ENCODE assay signal across 13 cellular contexts in the genomic region with DNA sequence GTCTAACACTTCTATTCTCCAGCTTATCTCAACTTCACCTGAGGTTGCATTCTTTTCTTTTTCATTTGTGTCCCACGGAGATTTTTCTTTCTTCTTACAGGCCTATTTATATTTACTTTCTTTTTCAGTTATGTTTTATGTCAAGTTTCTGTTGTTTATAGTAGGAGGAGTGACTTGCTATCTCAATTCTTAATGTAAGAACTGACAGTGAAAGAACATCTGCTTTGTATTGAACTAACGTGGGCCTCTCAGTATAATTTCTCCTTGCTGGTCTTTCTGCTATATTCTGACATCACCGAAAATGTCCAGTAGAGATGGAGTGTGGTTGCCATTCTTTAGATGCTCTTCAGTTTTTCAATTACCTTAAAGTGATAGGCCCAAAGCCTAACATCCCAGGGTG.
DNase-seq lines count a peak whose midpoint lies in the region; ATAC-seq and TF ChIP-seq lines count a peak whose summit lies in the region.
"Had no signal": no experiment of that assay in that cellular context is flagged by ENCODE, and none has a peak within 500 bp of the region (broad histone marks: within the 10 kb centered on the region; RNA-seq: fewer than 3 reads in every experiment).

No MANE protein-coding gene starts in this region.

- no peak overlapping the region for H3K9ac ChIP-seq in SK-N-SH
- H3K9ac ChIP-seq in endodermal cell (ENCODE audit: extremely low read depth, low read length, poor library complexity, severe bottlenecking) = no peak overlapping the region

- TF ChIP-seq CTCF in SK-N-SH (IDR thresholded peaks at IDR 0.05) = no peak
- no peak for TF ChIP-seq CTCF in endodermal cell (conservative IDR thresholded peaks at IDR 0.05)

- no peak overlapping the region for H2AFZ ChIP-seq in SK-N-SH (ENCODE audit: low read depth)

- no peaks in the 10 kb centered on the region for H3K27me3 Mint-ChIP-seq in endodermal cell (ENCODE audit: insufficient read depth)

- no peak for TF ChIP-seq RAD21 in SK-N-SH (IDR thresholded peaks at IDR 0.05; ENCODE audit: low read length)

- H3K27ac ChIP-seq in SK-N-SH (ENCODE audit: low read depth in 2 of 2, low read length in 1 of 2) (no peak overlapping the region), endodermal cell (ENCODE audit: low read depth, low read length) (no peak overlapping the region)
- H3K27ac ChIP-seq: A549, sigmoid colon had no signal

- H3K9me3 Mint-ChIP-seq in endodermal cell = no peaks in the 10 kb centered on the region
- H3K9me3 Mint-ChIP-seq: WTC11 had no signal

- CTCF ChIA-PET in SK-N-SH (lab: Yijun Ruan, JAX) = interaction anchor here (0.6 to 2.1 kb wide), 5 partner anchors 16 to 630 kb away, joined by 3 to 22 read pairs (median 3); no protein-coding TSS in a partner anchor

- no peaks in the 10 kb centered on the region for H3F3A ChIP-seq in SK-N-SH (replicated peaks; ENCODE audit: insufficient read depth)

- no peaks in the 10 kb centered on the region for H3K27me3 ChIP-seq in SK-N-SH (ENCODE audit: insufficient read depth)
- no peaks in the 10 kb centered on the region for H3K27me3 ChIP-seq in endodermal cell (ENCODE audit: control insufficient read depth, insufficient read depth, low read length, poor library complexity, severe bottlenecking)
- H3K27me3 ChIP-seq: sigmoid colon had no signal

- H3K4me3 ChIP-seq in SK-N-SH (ENCODE audit: low read depth in 2 of 2, low read length in 1 of 2) = no peak overlapping the region
- no peak overlapping the region for H3K4me3 ChIP-seq in endodermal cell (ENCODE audit: low read length)
- H3K4me3 ChIP-seq: A549, sigmoid colon had no signal

- no peak for TF ChIP-seq EP300 in SK-N-SH (IDR thresholded peaks at IDR 0.05; ENCODE audit: borderline replicate concordance in 1 of 2, low read depth in 1 of 2, low read length in 1 of 2)

- WGBS in SK-N-SH (ENCODE audit: low lambda C conversion rate) = 50% methylated on average over 3 of the region's 3 CpGs
- WGBS in endodermal cell (ENCODE audit: insufficient coverage in 1 of 2, insufficient read length in 1 of 2), 2 experiments = 77 to 94% methylated on average over 2 to 3 of the region's 3 CpGs

- H3K36me3 ChIP-seq in SK-N-SH (replicated peaks in 1 of 2; ENCODE audit: control insufficient read depth in 1 of 2, insufficient read depth in 2 of 2, low read length in 1 of 2) = no peaks in the 10 kb centered on the region
- H3K36me3 ChIP-seq in endodermal cell (ENCODE audit: control insufficient read depth, insufficient read depth, low read length) = no peaks in the 10 kb centered on the region
- H3K36me3 ChIP-seq: sigmoid colon had no signal

- H3K79me2 ChIP-seq in SK-N-SH (ENCODE audit: insufficient read depth) = no peaks in the 10 kb centered on the region

- POLR2A ChIA-PET in SK-N-SH (lab: Yijun Ruan, JAX) = no interaction called here

- H3K9me3 ChIP-seq in SK-N-SH (no peaks in the 10 kb centered on the region), endodermal cell (ENCODE audit: control insufficient read depth, low read length) (no peaks in the 10 kb centered on the region)
- H3K9me3 ChIP-seq: A549, sigmoid colon had no signal

- no peaks in the 10 kb centered on the region; a peak in 2 of 4 replicates for H3K4me1 ChIP-seq in SK-N-SH (ENCODE audit: control insufficient read depth in 1 of 2, insufficient read depth in 2 of 2, low read depth in 1 of 2, low read length in 1 of 2)
- H3K4me1 ChIP-seq in endodermal cell (ENCODE audit: control insufficient read depth, insufficient read depth, low read length) = peaks cover 5% of the 10 kb centered on the region
- H3K4me1 ChIP-seq: A549 had no signal

- no peaks in the 10 kb centered on the region for H4K20me1 ChIP-seq in SK-N-SH (ENCODE audit: insufficient read depth)

- peaks cover 18% of the 10 kb centered on the region for H3K4me1 Mint-ChIP-seq in endodermal cell
- H3K4me1 Mint-ChIP-seq: WTC11 had no signal

- no peak overlapping the region for H3K27ac Mint-ChIP-seq in endodermal cell
- H3K27ac Mint-ChIP-seq: WTC11 had no signal

- DNase-seq in SK-N-SH = no peak
- no peak for DNase-seq in NK-92 treated with Interleukin-12 subunit alpha and Interleukin-12 subunit beta, amount 100 ng/mL, for 24 hours (lab: John Stamatoyannopoulos, UW)
- no peak for DNase-seq in kidney tubule cell (ENCODE audit: low spot score)
- DNase-seq in endodermal cell = no peak
- no peak for DNase-seq in cerebellum (ENCODE audit: low spot score)
- DNase-seq: activated naive CD4-positive, alpha-beta T cell treated with anti-CD3 and anti-CD28 coated beads, Interleukin-2, amount 50 U/mL, for 16 hours; RPMI8226; sigmoid colon had no signal

- no peaks in the 10 kb centered on the region for H3K9me2 ChIP-seq in SK-N-SH

- no peak overlapping the region for H3K4me2 ChIP-seq in SK-N-SH
- H3K4me2 ChIP-seq: A549 had no signal

- ATAC-seq in SK-N-SH treated with all-trans-retinoic acid at 6 μM for 48 hours = peak; percentile 21; the same call in 1 of the 3 replicates
- ATAC-seq in HG02610 (IDR thresholded peaks at IDR 0.05; ENCODE audit: unreplicated experiment) = peak; percentile 85
- peak; percentile 90 for ATAC-seq in HG03442 (IDR thresholded peaks at IDR 0.05; ENCODE audit: unreplicated experiment)
- ATAC-seq: A549, WTC11 had no signal

- H3K4me3 Mint-ChIP-seq in endodermal cell = no peak overlapping the region
- H3K4me3 Mint-ChIP-seq: WTC11 had no signal

- no peaks in the 10 kb centered on the region for H3K36me3 Mint-ChIP-seq in endodermal cell (ENCODE audit: low read depth)
- H3K36me3 Mint-ChIP-seq: WTC11 had no signal

TF ChIP-seq in SK-N-SH treated with all-trans-retinoic acid at 6 μM for 48 hours, 23 proteins besides CTCF, POLR2A, EP300 and RAD21 (continues in another document):
- TF ChIP-seq ESRRG (CRISPR knock-in tag; IDR thresholded peaks at IDR 0.05) (no peak), OSR1 (CRISPR knock-in tag; IDR thresholded peaks at IDR 0.05) (no peak), ZNF8 (CRISPR knock-in tag; IDR thresholded peaks at IDR 0.05) (no peak), ARNTL (CRISPR knock-in tag; IDR thresholded peaks at IDR 0.05; ENCODE audit: borderline replicate concordance, low read depth) (no peak), BACH2 (CRISPR knock-in tag; IDR thresholded peaks at IDR 0.05; ENCODE audit: borderline replicate concordance) (no peak), TOX (CRISPR knock-in tag; IDR thresholded peaks at IDR 0.05; ENCODE audit: borderline replicate concordance) (no peak), TCF4 (CRISPR knock-in tag; IDR thresholded peaks at IDR 0.05; ENCODE audit: borderline replicate concordance) (no peak), ZFP30 (CRISPR knock-in tag; IDR thresholded peaks at IDR 0.05) (no peak)
- TF ChIP-seq, protein P1, sequence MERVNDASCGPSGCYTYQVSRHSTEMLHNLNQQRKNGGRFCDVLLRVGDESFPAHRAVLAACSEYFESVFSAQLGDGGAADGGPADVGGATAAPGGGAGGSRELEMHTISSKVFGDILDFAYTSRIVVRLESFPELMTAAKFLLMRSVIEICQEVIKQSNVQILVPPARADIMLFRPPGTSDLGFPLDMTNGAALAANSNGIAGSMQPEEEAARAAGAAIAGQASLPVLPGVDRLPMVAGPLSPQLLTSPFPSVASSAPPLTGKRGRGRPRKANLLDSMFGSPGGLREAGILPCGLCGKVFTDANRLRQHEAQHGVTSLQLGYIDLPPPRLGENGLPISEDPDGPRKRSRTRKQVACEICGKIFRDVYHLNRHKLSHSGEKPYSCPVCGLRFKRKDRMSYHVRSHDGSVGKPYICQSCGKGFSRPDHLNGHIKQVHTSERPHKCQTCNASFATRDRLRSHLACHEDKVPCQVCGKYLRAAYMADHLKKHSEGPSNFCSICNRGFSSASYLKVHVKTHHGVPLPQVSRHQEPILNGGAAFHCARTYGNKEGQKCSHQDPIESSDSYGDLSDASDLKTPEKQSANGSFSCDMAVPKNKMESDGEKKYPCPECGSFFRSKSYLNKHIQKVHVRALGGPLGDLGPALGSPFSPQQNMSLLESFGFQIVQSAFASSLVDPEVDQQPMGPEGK (CRISPR knock-in tag; IDR thresholded peaks at IDR 0.05; ENCODE audit: borderline replicate concordance) = no peak

TF ChIP-seq in SK-N-SH, 30 proteins besides CTCF, POLR2A, EP300 and RAD21 (continues in another document):
- TF ChIP-seq GATA2 (CRISPR knock-in tag; IDR thresholded peaks at IDR 0.05) (no peak), MXI1 (IDR thresholded peaks at IDR 0.05; ENCODE audit: low read depth, low read length) (no peak), NRF1 (IDR thresholded peaks at IDR 0.05; ENCODE audit: low read depth, low read length) (no peak), RCOR1 (IDR thresholded peaks at IDR 0.05; ENCODE audit: low read length) (no peak), EZH2phosphoT487 (IDR thresholded peaks at IDR 0.05; ENCODE audit: borderline replicate concordance, low read depth) (no peak)
- TF ChIP-seq, protein P2, sequence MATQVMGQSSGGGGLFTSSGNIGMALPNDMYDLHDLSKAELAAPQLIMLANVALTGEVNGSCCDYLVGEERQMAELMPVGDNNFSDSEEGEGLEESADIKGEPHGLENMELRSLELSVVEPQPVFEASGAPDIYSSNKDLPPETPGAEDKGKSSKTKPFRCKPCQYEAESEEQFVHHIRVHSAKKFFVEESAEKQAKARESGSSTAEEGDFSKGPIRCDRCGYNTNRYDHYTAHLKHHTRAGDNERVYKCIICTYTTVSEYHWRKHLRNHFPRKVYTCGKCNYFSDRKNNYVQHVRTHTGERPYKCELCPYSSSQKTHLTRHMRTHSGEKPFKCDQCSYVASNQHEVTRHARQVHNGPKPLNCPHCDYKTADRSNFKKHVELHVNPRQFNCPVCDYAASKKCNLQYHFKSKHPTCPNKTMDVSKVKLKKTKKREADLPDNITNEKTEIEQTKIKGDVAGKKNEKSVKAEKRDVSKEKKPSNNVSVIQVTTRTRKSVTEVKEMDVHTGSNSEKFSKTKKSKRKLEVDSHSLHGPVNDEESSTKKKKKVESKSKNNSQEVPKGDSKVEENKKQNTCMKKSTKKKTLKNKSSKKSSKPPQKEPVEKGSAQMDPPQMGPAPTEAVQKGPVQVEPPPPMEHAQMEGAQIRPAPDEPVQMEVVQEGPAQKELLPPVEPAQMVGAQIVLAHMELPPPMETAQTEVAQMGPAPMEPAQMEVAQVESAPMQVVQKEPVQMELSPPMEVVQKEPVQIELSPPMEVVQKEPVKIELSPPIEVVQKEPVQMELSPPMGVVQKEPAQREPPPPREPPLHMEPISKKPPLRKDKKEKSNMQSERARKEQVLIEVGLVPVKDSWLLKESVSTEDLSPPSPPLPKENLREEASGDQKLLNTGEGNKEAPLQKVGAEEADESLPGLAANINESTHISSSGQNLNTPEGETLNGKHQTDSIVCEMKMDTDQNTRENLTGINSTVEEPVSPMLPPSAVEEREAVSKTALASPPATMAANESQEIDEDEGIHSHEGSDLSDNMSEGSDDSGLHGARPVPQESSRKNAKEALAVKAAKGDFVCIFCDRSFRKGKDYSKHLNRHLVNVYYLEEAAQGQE (IDR thresholded peaks at IDR 0.05; ENCODE audit: low read depth, low read length) = no peak

Comparison
In these comparisons a context has a peak if more than half of its experiments do, and no peak if none do; other contexts are left out.
1. ATAC-seq: peak in every context shown above with its lines; median percentile 90 in HG03442; 85 in HG02610; 21 in SK-N-SH treated with all-trans-retinoic acid at 6 μM for 48 hours.